ENCODE assay signal across 26 cellular contexts in the genomic region with DNA sequence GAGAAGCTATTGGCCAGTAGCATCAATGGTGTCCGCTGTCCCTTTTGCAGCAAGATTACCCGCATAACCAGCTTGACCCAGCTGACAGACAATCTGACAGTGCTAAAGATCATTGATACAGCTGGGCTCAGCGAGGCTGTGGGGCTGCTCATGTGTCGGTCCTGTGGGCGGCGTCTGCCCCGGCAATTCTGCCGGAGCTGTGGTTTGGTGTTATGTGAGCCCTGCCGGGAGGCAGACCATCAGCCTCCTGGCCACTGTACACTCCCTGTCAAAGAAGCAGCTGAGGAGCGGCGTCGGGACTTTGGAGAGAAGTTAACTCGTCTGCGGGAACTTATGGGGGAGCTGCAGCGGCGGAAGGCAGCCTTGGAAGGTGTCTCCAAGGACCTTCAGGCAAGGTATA. TPM values are rescaled to one million over a fixed set of nuclear protein-coding genes. Genes with fewer than 3 reads are reported as not detected.
DNase-seq lines count a peak whose midpoint lies in the region; ATAC-seq, FAIRE-seq and TF ChIP-seq lines count a peak whose summit lies in the region.
"Had no signal": no experiment of that assay in that cellular context is flagged by ENCODE, and none has a peak within 500 bp of the region (broad histone marks: within the 10 kb centered on the region; RNA-seq: fewer than 3 reads in every experiment).

No MANE protein-coding gene starts in this region.

- H3K36me3 ChIP-seq in astrocyte (ENCODE audit: insufficient read depth, low read length) (peaks cover 33% of the 10 kb centered on the region), kidney (ENCODE audit: control insufficient read depth in 1 of 2, insufficient read depth in 2 of 2, low read length in 2 of 2) (peaks cover 24 to 25% of the 10 kb centered on the region in 2 donors)

- no peak for TF ChIP-seq CTCF in HFFc6 (IDR thresholded peaks at IDR 0.05)
- TF ChIP-seq CTCF in astrocyte (IDR thresholded peaks at IDR 0.05; ENCODE audit: insufficient read depth, low read depth, low read length) = no peak
- TF ChIP-seq CTCF in kidney (IDR thresholded peaks at IDR 0.05; ENCODE audit: borderline replicate concordance, extremely low read depth, insufficient read depth) = no peak

- H3K27me3 Mint-ChIP-seq in HFFc6 (ENCODE audit: insufficient read depth) (no peaks in the 10 kb centered on the region), astrocyte (ENCODE audit: low read depth, unreplicated experiment) (no peaks in the 10 kb centered on the region)
- H3K27me3 Mint-ChIP-seq in activated T-helper 2 cell treated with anti-CD3 and anti-CD28 coated beads, Interferon-gamma antibody, Interleukin-2, Interleukin-4, amounts not matched to agents 10 μg/mL and 5 μg/mL and 100 μg/mL, durations not matched to agents 14 hours and 24 hours and 36 hours (ENCODE audit: low read depth) = no peaks in the 10 kb centered on the region
- H3K27me3 Mint-ChIP-seq: CD4-positive, alpha-beta memory T cell had no signal

- no peak for ATAC-seq in GM18873 (IDR thresholded peaks at IDR 0.05; ENCODE audit: low FRiP score, unreplicated experiment)
- ATAC-seq: HCT116, PC-3 had no signal

- H3K4me1 ChIP-seq in astrocyte (ENCODE audit: insufficient read depth, low read length) = peaks cover 27% of the 10 kb centered on the region
- no peaks in the 10 kb centered on the region for H3K4me1 ChIP-seq in kidney (ENCODE audit: control insufficient read depth in 1 of 2, insufficient read depth in 1 of 2, low read depth in 1 of 2, low read length in 2 of 2)

- H3K27ac Mint-ChIP-seq in HFFc6 (peak overlapping the region; percentile 75), astrocyte (ENCODE audit: unreplicated experiment) (no peak overlapping the region)
- no peak overlapping the region for H3K27ac Mint-ChIP-seq in activated T-helper 2 cell treated with anti-CD3 and anti-CD28 coated beads, Interferon-gamma antibody, Interleukin-2, Interleukin-4, amounts not matched to agents 10 μg/mL and 5 μg/mL and 100 μg/mL, durations not matched to agents 14 hours and 24 hours and 36 hours

- H3K4me3 ChIP-seq in astrocyte (ENCODE audit: insufficient read depth, low read depth, low read length) (no peak overlapping the region), kidney (ENCODE audit: low read length in 2 of 2) (no peak overlapping the region)
- H3K4me3 ChIP-seq: MG63 had no signal

- peaks cover 66% of the 10 kb centered on the region for H4K20me1 ChIP-seq in astrocyte (ENCODE audit: insufficient read depth, low read length)

- H3K27me3 ChIP-seq in astrocyte (ENCODE audit: insufficient read depth, low read length) = no peaks in the 10 kb centered on the region
- H3K27me3 ChIP-seq: MG63 had no signal

- H3K4me1 Mint-ChIP-seq in HFFc6 (ENCODE audit: low read depth) (peaks cover 89% of the 10 kb centered on the region), astrocyte (ENCODE audit: low read depth, unreplicated experiment) (peaks cover 27% of the 10 kb centered on the region)
- peaks cover 28% of the 10 kb centered on the region for H3K4me1 Mint-ChIP-seq in activated T-helper 2 cell treated with anti-CD3 and anti-CD28 coated beads, Interferon-gamma antibody, Interleukin-2, Interleukin-4, amounts not matched to agents 10 μg/mL and 5 μg/mL and 100 μg/mL, durations not matched to agents 14 hours and 24 hours and 36 hours (ENCODE audit: low read depth)

- no peak for TF ChIP-seq POLR2A in H54 (IDR thresholded peaks at IDR 0.05; ENCODE audit: low read depth, low read length)

- H3K36me3 Mint-ChIP-seq in HFFc6 (ENCODE audit: low read depth) = peaks cover 69% of the 10 kb centered on the region
- peaks cover 27% of the 10 kb centered on the region for H3K36me3 Mint-ChIP-seq in astrocyte (ENCODE audit: low read depth, unreplicated experiment)
- H3K36me3 Mint-ChIP-seq in activated T-helper 2 cell treated with anti-CD3 and anti-CD28 coated beads, Interferon-gamma antibody, Interleukin-2, Interleukin-4, amounts not matched to agents 10 μg/mL and 5 μg/mL and 100 μg/mL, durations not matched to agents 14 hours and 24 hours and 36 hours (ENCODE audit: low read depth) = peaks cover 79% of the 10 kb centered on the region

- peaks cover 82% of the 10 kb centered on the region for H3K79me2 ChIP-seq in astrocyte (ENCODE audit: insufficient read depth, low read length)

- no peak overlapping the region for H3K9ac ChIP-seq in astrocyte (ENCODE audit: low read length)
- no peak overlapping the region for H3K9ac ChIP-seq in kidney (ENCODE audit: low read length in 2 of 2)

- intact Hi-C loops in kidney (cut with DNase I) = no loop called here
- intact Hi-C loops in activated T-helper 2 cell treated with anti-CD3 and anti-CD28 coated beads, Interferon-gamma antibody, Interleukin-2, Interleukin-4, amounts not matched to agents 10 μg/mL and 5 μg/mL and 100 μg/mL, durations not matched to agents 14 hours and 24 hours and 36 hours (cut with micrococcal nuclease) = no loop called here

- H3K9me3 ChIP-seq in astrocyte (ENCODE audit: insufficient read depth, low read depth, low read length) (no peaks in the 10 kb centered on the region), kidney (ENCODE audit: control insufficient read depth in 1 of 2, low read length in 2 of 2) (no peaks in the 10 kb centered on the region)
- H3K9me3 ChIP-seq: MG63 had no signal

- FAIRE-seq in astrocyte (lab: Jason Lieb, UNC) = no peak
- FAIRE-seq in kidney (lab: Jason Lieb, UNC) = no peak
- no peak for FAIRE-seq in H54 (lab: Jason Lieb, UNC)
- FAIRE-seq: A204.1, GM18507, H1, HTR-8/SVneo had no signal

- H3K27ac ChIP-seq in astrocyte (ENCODE audit: low read depth, low read length) = peak overlapping the region; percentile 16
- no peak overlapping the region for H3K27ac ChIP-seq in kidney (ENCODE audit: low read depth in 2 of 2, low read length in 2 of 2)

- H3K4me2 ChIP-seq in astrocyte (ENCODE audit: low read length) = peak overlapping the region; percentile 60

- DNase-seq in HFFc6 = no peak
- DNase-seq in astrocyte (ENCODE audit: low read depth) = no peak
- DNase-seq in kidney = peak; percentile 45
- DNase-seq in putamen (ENCODE audit: low spot score) = peak; percentile 21
- DNase-seq in activated T-helper 2 cell treated with anti-CD3 and anti-CD28 coated beads, Interferon-gamma antibody, Interleukin-2, Interleukin-4, amounts not matched to agents 10 μg/mL and 5 μg/mL and 100 μg/mL, durations not matched to agents 14 hours and 24 hours and 36 hours (ENCODE audit: low spot score) = no peak
- no peak for DNase-seq in H54 (ENCODE audit: insufficient read length, low spot score)
- DNase-seq in NCI-H2107 treated with DMSO at 0.1 percent for 48 hours (lab: John Stamatoyannopoulos, UW; ENCODE audit: unreplicated experiment) = no peak
- DNase-seq: C1 segment of cervical spinal cord; CD4-positive, alpha-beta memory T cell; COR-L47; DMS53; KG1; MG63; NCI-H2029; NCI-H446 treated with DMSO at 0.1 percent for 48 hours; NCI-H526; NCI-H82; NK-92 treated with Interleukin-12 subunit alpha and Interleukin-12 subunit beta, amount 100 ng/mL, for 24 hours; PC-3; SHP77 treated with DMSO at 0.1 percent for 48 hours had no signal

- H3K9me3 Mint-ChIP-seq in HFFc6 (no peaks in the 10 kb centered on the region), astrocyte (ENCODE audit: unreplicated experiment) (no peaks in the 10 kb centered on the region)
- H3K9me3 Mint-ChIP-seq in activated T-helper 2 cell treated with anti-CD3 and anti-CD28 coated beads, Interferon-gamma antibody, Interleukin-2, Interleukin-4, amounts not matched to agents 10 μg/mL and 5 μg/mL and 100 μg/mL, durations not matched to agents 14 hours and 24 hours and 36 hours = peaks cover 11% of the 10 kb centered on the region
- H3K9me3 Mint-ChIP-seq: CD4-positive, alpha-beta memory T cell had no signal

- no peak overlapping the region for H2AFZ ChIP-seq in astrocyte (ENCODE audit: low read depth, low read length)

- H3K4me3 Mint-ChIP-seq in HFFc6 (peak overlapping the region; percentile 62), astrocyte (ENCODE audit: unreplicated experiment) (no peak overlapping the region)
- H3K4me3 Mint-ChIP-seq in activated T-helper 2 cell treated with anti-CD3 and anti-CD28 coated beads, Interferon-gamma antibody, Interleukin-2, Interleukin-4, amounts not matched to agents 10 μg/mL and 5 μg/mL and 100 μg/mL, durations not matched to agents 14 hours and 24 hours and 36 hours (ENCODE audit: low read depth) = no peak overlapping the region
- H3K4me3 Mint-ChIP-seq: CD4-positive, alpha-beta memory T cell had no signal

RNA-seq across cellular contexts. Expression of a gene that starts 10.8 kb away (rescaled TPM):
- 10 to 100 TPM; 53.7 to 71.6 (median 60.3) TPM for total RNA-seq in HFFc6 (2021; fragmentation: NEBNext Ultra II Directional; extraction: Animal tissue kit (Norgen Biotek cat#: 25700))
- total RNA-seq in astrocyte (33.7 and 37.1 TPM in 2 replicates), kidney (22.6 TPM)
- 5.2 TPM for polyA plus RNA-seq in kidney (ENCODE audit: insufficient read depth, low read depth, low replicate concordance)
- total RNA-seq in activated T-helper 2 cell treated with anti-CD3 and anti-CD28 coated beads, Interferon-gamma antibody, Interleukin-2, Interleukin-4, amounts not matched to agents 10 μg/mL and 5 μg/mL and 100 μg/mL, durations not matched to agents 14 hours and 24 hours and 36 hours = 15.7 and 16.5 TPM in 2 replicates

Comparison
In these comparisons a context has a peak if more than half of its experiments do, and no peak if none do; other contexts are left out.
1. DNase-seq: peak in kidney (single experiment) and putamen (single experiment); none in HFFc6 (single experiment), astrocyte (single experiment), activated T-helper 2 cell treated with anti-CD3 and anti-CD28 coated beads, Interferon-gamma antibody, Interleukin-2, Interleukin-4, amounts not matched to agents 10 μg/mL and 5 μg/mL and 100 μg/mL, durations not matched to agents 14 hours and 24 hours and 36 hours (single experiment), H54 (single experiment) and NCI-H2107 treated with DMSO at 0.1 percent for 48 hours (single experiment).